ENCODE assay signal across 1 cellular context in the genomic region with DNA sequence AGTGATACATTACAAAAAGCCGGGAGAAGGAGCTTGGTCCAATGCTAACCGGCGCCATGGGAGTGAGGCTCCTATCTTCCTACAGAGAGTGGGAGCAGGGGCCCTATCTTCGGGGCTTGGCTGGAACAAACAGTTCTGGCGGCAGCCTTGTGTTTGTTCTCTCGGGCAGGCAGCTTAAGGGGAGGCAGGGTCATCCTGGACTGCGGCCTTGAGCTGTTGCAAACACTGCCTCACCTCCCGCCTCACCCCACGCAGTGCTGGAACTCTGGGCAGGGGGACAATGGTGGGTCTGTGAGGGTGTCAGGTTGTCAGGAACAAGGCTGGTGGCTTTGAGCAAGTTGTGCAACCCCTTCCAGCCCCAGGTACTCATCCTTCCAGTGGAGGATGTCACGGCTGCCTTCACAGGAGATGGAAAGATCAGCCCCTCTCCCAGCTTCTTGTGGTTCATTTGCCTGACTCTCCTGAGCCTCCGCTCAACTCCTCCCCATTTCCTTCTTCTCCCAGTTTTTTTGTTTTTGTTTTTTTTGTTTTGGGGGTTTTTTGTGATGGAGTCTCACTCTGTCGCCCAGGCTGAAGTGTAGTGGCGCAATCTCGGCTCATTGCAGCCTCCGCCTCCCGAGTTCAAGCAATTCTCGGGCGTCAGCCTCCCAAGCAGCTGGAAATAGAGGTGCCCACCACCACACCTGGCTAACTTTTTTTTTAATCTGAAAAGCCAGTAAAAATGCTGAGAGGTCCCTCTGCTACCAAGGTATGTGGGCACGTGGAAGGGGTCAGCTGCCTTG.
TF ChIP-seq lines count a peak whose summit lies in the region.

No MANE protein-coding gene starts in this region.

TF ChIP-seq in HepG2, 621 proteins besides CTCF, POLR2A, EP300 and RAD21 (continued from another document):
- TF ChIP-seq, protein P1, sequence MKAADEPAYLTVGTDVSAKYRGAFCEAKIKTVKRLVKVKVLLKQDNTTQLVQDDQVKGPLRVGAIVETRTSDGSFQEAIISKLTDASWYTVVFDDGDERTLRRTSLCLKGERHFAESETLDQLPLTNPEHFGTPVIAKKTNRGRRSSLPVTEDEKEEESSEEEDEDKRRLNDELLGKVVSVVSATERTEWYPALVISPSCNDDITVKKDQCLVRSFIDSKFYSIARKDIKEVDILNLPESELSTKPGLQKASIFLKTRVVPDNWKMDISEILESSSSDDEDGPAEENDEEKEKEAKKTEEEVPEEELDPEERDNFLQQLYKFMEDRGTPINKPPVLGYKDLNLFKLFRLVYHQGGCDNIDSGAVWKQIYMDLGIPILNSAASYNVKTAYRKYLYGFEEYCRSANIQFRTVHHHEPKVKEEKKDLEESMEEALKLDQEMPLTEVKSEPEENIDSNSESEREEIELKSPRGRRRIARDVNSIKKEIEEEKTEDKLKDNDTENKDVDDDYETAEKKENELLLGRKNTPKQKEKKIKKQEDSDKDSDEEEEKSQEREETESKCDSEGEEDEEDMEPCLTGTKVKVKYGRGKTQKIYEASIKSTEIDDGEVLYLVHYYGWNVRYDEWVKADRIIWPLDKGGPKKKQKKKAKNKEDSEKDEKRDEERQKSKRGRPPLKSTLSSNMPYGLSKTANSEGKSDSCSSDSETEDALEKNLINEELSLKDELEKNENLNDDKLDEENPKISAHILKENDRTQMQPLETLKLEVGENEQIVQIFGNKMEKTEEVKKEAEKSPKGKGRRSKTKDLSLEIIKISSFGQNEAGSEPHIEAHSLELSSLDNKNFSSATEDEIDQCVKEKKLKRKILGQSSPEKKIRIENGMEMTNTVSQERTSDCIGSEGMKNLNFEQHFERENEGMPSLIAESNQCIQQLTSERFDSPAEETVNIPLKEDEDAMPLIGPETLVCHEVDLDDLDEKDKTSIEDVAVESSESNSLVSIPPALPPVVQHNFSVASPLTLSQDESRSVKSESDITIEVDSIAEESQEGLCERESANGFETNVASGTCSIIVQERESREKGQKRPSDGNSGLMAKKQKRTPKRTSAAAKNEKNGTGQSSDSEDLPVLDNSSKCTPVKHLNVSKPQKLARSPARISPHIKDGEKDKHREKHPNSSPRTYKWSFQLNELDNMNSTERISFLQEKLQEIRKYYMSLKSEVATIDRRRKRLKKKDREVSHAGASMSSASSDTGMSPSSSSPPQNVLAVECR (CRISPR knock-in tag; IDR thresholded peaks at IDR 0.05; ENCODE audit: borderline replicate concordance) = peak; percentile 70; the same call in 1 of the 2 replicates
- TF ChIP-seq ATRX (CRISPR knock-in tag; IDR thresholded peaks at IDR 0.05; ENCODE audit: borderline replicate concordance) = no peak
- no peak for TF ChIP-seq ZNF335 (CRISPR knock-in tag; IDR thresholded peaks at IDR 0.05)
- peak; percentile 78; the same call in 1 of the 2 replicates for TF ChIP-seq FOXK1 (CRISPR knock-in tag; IDR thresholded peaks at IDR 0.05; ENCODE audit: borderline replicate concordance, low read depth)
